Comparison of ENCODE assay signal across 8 cellular contexts in the genomic region with DNA sequence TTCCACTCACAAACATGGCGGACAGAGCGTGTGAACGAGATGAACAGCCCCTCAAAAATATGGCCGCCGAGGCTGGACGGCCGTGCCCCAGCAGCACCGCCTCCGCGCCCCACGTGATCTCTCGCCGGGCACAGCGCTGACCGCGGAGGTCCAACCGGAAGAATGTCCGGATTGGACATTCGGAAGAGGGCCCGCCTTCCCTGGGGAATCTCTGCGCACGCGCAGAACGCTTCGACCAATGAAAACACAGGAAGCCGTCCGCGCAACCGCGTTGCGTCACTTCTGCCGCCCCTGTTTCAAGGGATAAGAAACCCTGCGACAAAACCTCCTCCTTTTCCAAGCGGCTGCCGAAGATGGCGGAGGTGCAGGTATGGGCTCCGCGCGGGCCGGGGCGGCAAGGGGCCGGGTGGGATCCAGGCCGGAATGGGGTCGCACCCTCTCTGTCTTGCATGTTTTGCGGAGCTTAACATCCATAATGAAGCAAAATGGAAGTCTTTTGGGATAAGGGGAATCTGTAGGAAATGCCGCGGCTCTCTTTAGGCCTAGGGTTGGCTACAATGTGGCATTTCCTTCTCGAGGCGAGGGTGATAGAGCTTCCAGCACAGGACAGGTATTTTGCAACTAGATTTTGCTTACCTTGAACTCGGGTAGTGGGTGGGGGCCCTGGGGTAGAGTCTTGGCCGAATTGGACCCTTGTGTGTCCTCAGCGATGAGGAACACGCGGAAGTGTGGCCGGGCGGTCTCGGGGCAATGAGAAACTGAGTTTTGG. TPM values are rescaled to one million over a fixed set of nuclear protein-coding genes. Genes with fewer than 3 reads are reported as not detected.
DNase-seq lines count a peak whose midpoint lies in the region; ATAC-seq, FAIRE-seq and TF ChIP-seq lines count a peak whose summit lies in the region.

A gene (plus strand): TSS at position 332 of the 769 bp plus-strand sequence. CDS start 22 bp downstream, at position 354.

- peak; percentile 85 for ATAC-seq in GM18520 (IDR thresholded peaks at IDR 0.05; ENCODE audit: unreplicated experiment)
- peak; percentile 68 for ATAC-seq in HG03064 (IDR thresholded peaks at IDR 0.05; ENCODE audit: low read depth, unreplicated experiment)
- ATAC-seq in body of pancreas, result peak; percentile 96
- ATAC-seq in sciatic nerve, result peak; percentile 98

- 0% methylated on average over 16 to 57 of the region's 57 CpGs for WGBS in body of pancreas, 2 donors

- TF ChIP-seq CTCF in 22Rv1 (IDR thresholded peaks at IDR 0.05) (no peak), body of pancreas (IDR thresholded peaks at IDR 0.05) (no peak)

- H3K27me3 ChIP-seq in body of pancreas, result no peaks in the 10 kb centered on the region

- DNase-seq in NCI-H2107 treated with DMSO at 0.1 percent for 48 hours (lab: John Stamatoyannopoulos, UW; ENCODE audit: unreplicated experiment) (peak; percentile 94), body of pancreas (peak; percentile 100), iPS DF 19.7 (ENCODE audit: low read depth, low spot score) (peak; percentile 93), sciatic nerve (ENCODE audit: low spot score) (peak; percentile 100)

- intact Hi-C loops in body of pancreas (cut with DNase I) (no loop called here), sciatic nerve (cut with DNase I) (no loop called here)

- peak within 1 kb of the TSS; percentile 94 to 100 for H3K4me3 ChIP-seq in body of pancreas

- no peaks in the 10 kb centered on the region for H3K9me3 ChIP-seq in body of pancreas

- H3K27ac ChIP-seq in 22Rv1 (peak within 1 kb of the TSS; percentile 98), body of pancreas (peak within 1 kb of the TSS; percentile 68 to 94 (median 88))

- peak; percentile 94 to 100 (median 99) for TF ChIP-seq POLR2A in body of pancreas (IDR thresholded peaks at IDR 0.05)

- peaks cover 17 to 29% of the 10 kb centered on the region in 2 donors for H3K36me3 ChIP-seq in body of pancreas (replicated peaks in 1 of 2; ENCODE audit: insufficient read depth in 1 of 2, low read depth in 2 of 2)

- FAIRE-seq in TTC549 (lab: Jason Lieb, UNC), result peak; percentile 87

- H3K4me1 ChIP-seq in body of pancreas, result peaks cover 31% of the 10 kb centered on the region

RNA-seq across cellular contexts. Expression of the gene that starts here (rescaled TPM):
- total RNA-seq in body of pancreas (1,000 to 10,000 TPM; 1,758 to 2,456 TPM), sciatic nerve (1,735 TPM)

Comparison
In these comparisons a context has a peak if more than half of its experiments do, and no peak if none do; other contexts are left out.
1. Peak in every context shown above with its lines: DNase-seq, ATAC-seq, H3K4me3 ChIP-seq and H3K27ac ChIP-seq.